ENCODE assay signal across 11 cellular contexts in genomic region chr17:2962236-2962635, GRCh38.
"Had no signal": no experiment of that assay in that cellular context is flagged by ENCODE, and none has a peak within 500 bp of the region (broad histone marks: within the 10 kb centered on the region; RNA-seq: fewer than 3 reads in every experiment).

No MANE protein-coding gene starts in this region.

- H3K27ac Mint-ChIP-seq: activated CD4-positive, alpha-beta memory T cell treated with anti-CD3 and anti-CD28 coated beads for 36 hours; activated CD4-positive, alpha-beta T cell treated with anti-CD3 and anti-CD28 coated beads for 36 hours; activated naive CD4-positive, alpha-beta T cell treated with anti-CD3 and anti-CD28 coated beads for 36 hours; stimulated activated naive CD8-positive, alpha-beta T cell treated with anti-CD3 and anti-CD28 coated beads, Interleukin-15, amount 100 ng/mL, for 72 hours had no signal

- H3K9me3 Mint-ChIP-seq: activated CD4-positive, alpha-beta memory T cell treated with anti-CD3 and anti-CD28 coated beads for 36 hours; activated naive CD4-positive, alpha-beta T cell treated with anti-CD3 and anti-CD28 coated beads for 36 hours; stimulated activated naive CD8-positive, alpha-beta T cell treated with anti-CD3 and anti-CD28 coated beads, Interleukin-15, amount 100 ng/mL, for 72 hours had no signal

- H3K4me1 ChIP-seq: upper lobe of left lung had no signal

- DNase-seq: activated CD4-positive, alpha-beta memory T cell treated with anti-CD3 and anti-CD28 coated beads for 36 hours; activated CD4-positive, alpha-beta T cell treated with anti-CD3 and anti-CD28 coated beads for 36 hours; activated naive CD4-positive, alpha-beta T cell treated with anti-CD3 and anti-CD28 coated beads for 36 hours; activated T-cell treated with anti-CD3 and anti-CD28 coated beads, Interleukin-2, amount 50 U/mL, for 1 hour; body of pancreas; stimulated activated CD4-positive, alpha-beta T cell treated with anti-CD3 and anti-CD28 coated beads, Interleukin-4, amount 100 ng/mL, for 1 hour; stimulated activated naive CD8-positive, alpha-beta T cell treated with anti-CD3 and anti-CD28 coated beads, Interleukin-15, amount 100 ng/mL, for 72 hours; T-helper 2 cell had no signal

- H3K36me3 ChIP-seq: upper lobe of left lung had no signal

- H3K4me3 ChIP-seq: body of pancreas, smooth muscle cell, upper lobe of left lung had no signal

- H3K4me3 Mint-ChIP-seq: activated CD4-positive, alpha-beta memory T cell treated with anti-CD3 and anti-CD28 coated beads for 36 hours; activated CD4-positive, alpha-beta T cell treated with anti-CD3 and anti-CD28 coated beads for 36 hours; activated naive CD4-positive, alpha-beta T cell treated with anti-CD3 and anti-CD28 coated beads for 36 hours; stimulated activated naive CD8-positive, alpha-beta T cell treated with anti-CD3 and anti-CD28 coated beads, Interleukin-15, amount 100 ng/mL, for 72 hours had no signal

- H3K4me2 ChIP-seq: smooth muscle cell had no signal

- H3K27me3 Mint-ChIP-seq: activated CD4-positive, alpha-beta memory T cell treated with anti-CD3 and anti-CD28 coated beads for 36 hours; activated CD4-positive, alpha-beta T cell treated with anti-CD3 and anti-CD28 coated beads for 36 hours; stimulated activated naive CD8-positive, alpha-beta T cell treated with anti-CD3 and anti-CD28 coated beads, Interleukin-15, amount 100 ng/mL, for 72 hours had no signal

- ATAC-seq: activated CD4-positive, alpha-beta T cell treated with anti-CD3 and anti-CD28 coated beads for 36 hours; body of pancreas; sciatic nerve; stimulated activated naive CD8-positive, alpha-beta T cell treated with anti-CD3 and anti-CD28 coated beads, Interleukin-15, amount 100 ng/mL, for 72 hours had no signal

- H3K27me3 ChIP-seq: body of pancreas, upper lobe of left lung had no signal

- H3K27ac ChIP-seq: upper lobe of left lung had no signal

- H3K4me1 Mint-ChIP-seq: activated CD4-positive, alpha-beta T cell treated with anti-CD3 and anti-CD28 coated beads for 36 hours; stimulated activated naive CD8-positive, alpha-beta T cell treated with anti-CD3 and anti-CD28 coated beads, Interleukin-15, amount 100 ng/mL, for 72 hours had no signal

- H3K9me3 ChIP-seq: body of pancreas, upper lobe of left lung had no signal

- H3K36me3 Mint-ChIP-seq: activated CD4-positive, alpha-beta memory T cell treated with anti-CD3 and anti-CD28 coated beads for 36 hours had no signal
